26 cellular contexts compared by ENCODE assay signal in genomic region chr1:193681422-193681821, GRCh38.
"Had no signal": no experiment of that assay in that cellular context is flagged by ENCODE, and none has a peak within 500 bp of the region (broad histone marks: within the 10 kb centered on the region; RNA-seq: fewer than 3 reads in every experiment).

No MANE protein-coding gene starts in this region.

- FAIRE-seq: kidney had no signal

- H3K4me2 ChIP-seq: neural progenitor cell had no signal

- H3K4me3 ChIP-seq: lower lobe of right lung, neural progenitor cell, right atrium auricular region, right lobe of liver, stomach, testis, thyroid gland, transverse colon, upper lobe of left lung, vagina had no signal

- H2AFZ ChIP-seq: neural progenitor cell, parathyroid adenoma had no signal

- H3K36me3 ChIP-seq: lower lobe of right lung, neural progenitor cell, neutrophil, right atrium auricular region, right lobe of liver, stomach, thyroid gland, transverse colon, upper lobe of left lung, vagina had no signal

- DNase-seq: hippocampal formation; kidney; lower lobe of right lung; mammary epithelial cell; mesenchymal stem cell; naive B cell; natural killer cell; nephron progenitor cell; occipital lobe; right lobe of liver; stimulated activated CD4-positive, alpha-beta T cell treated with anti-CD3 and anti-CD28 coated beads, Interleukin-12 subunit alpha, Interleukin-12 subunit beta, amount 100 ng/mL, for 4 hours; stimulated activated CD4-positive, alpha-beta T cell treated with anti-CD3 and anti-CD28 coated beads, Interleukin-15, amount 100 ng/mL, for 24 hours; stimulated activated CD4-positive, alpha-beta T cell treated with anti-CD3 and anti-CD28 coated beads, Interleukin-2, amount 100 ng/mL, for 24 hours; stimulated activated CD4-positive, alpha-beta T cell treated with anti-CD3 and anti-CD28 coated beads, Interleukin-4, amount 100 ng/mL, for 1 hour; stimulated activated naive B cell treated with anti-CD40 and anti-IgM and Interleukin-4, amounts not matched to agents 10 μg/mL and 1 μg/mL and 100 μg/mL, for 72 hours; stimulated activated naive CD8-positive, alpha-beta T cell treated with anti-CD3 and anti-CD28 coated beads, Interleukin-15, Interleukin-2, amounts not matched to agents 100 U/mL and 50 U/mL, for 24 hours; stomach; testis; thyroid gland; transverse colon; upper lobe of left lung had no signal

- H3K79me2 ChIP-seq: parathyroid adenoma had no signal

- H3K4me1 ChIP-seq: lower lobe of right lung, parathyroid adenoma, right atrium auricular region, right lobe of liver, testis, upper lobe of left lung, vagina had no signal

- H3K9me3 ChIP-seq: lower lobe of right lung, neutrophil, right atrium auricular region, right lobe of liver, stomach, testis, thyroid gland, transverse colon, upper lobe of left lung, vagina had no signal

- H3K27ac ChIP-seq: lower lobe of right lung, neural progenitor cell, neutrophil, parathyroid adenoma, right atrium auricular region, right lobe of liver, stomach, testis, thyroid gland, transverse colon, upper lobe of left lung, vagina had no signal

- H3K27me3 ChIP-seq: neural progenitor cell, neutrophil, right atrium auricular region, right lobe of liver, stomach, testis, thyroid gland, transverse colon, upper lobe of left lung, vagina had no signal

- H3K9ac ChIP-seq: neural progenitor cell, parathyroid adenoma had no signal
